ENCODE assay signal across 8 cellular contexts in the genomic region with DNA sequence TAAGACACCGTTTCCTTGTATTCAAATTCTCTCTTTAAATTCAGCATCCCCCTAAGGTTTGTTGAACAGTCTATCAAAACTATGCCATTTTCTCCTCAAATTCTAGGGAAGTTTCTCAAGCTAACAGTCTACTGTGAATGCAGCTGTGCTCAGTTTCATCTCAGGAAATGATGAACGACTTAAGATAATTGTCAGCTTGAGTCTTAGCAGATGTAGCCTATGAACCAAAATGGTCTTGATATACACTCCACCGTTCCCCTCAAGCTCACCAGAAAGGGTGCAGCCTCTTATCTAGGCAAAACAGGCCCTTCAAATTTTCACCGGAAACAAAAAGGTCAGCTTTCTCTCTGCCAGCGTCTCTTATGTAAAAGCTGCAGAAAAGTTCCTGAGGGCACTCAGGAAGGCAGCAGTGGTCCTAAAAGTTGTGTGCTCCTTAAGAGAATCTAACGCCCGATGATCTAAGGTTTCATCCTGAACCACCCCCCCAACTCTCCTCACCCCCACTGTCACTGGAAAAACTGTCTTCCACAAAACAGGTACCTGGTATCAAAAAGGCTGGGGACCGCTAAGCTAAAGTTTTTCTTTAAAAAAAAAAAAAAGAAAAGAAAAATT. TPM values are rescaled to one million over a fixed set of nuclear protein-coding genes. Genes with fewer than 3 reads are reported as not detected.
DNase-seq lines count a peak whose midpoint lies in the region; TF ChIP-seq lines count a peak whose summit lies in the region.

No MANE protein-coding gene starts in this region.

- H3K36me3 ChIP-seq in WERI-Rb-1: peaks cover 84% of the 10 kb centered on the region

- no peaks in the 10 kb centered on the region for H3K27me3 Mint-ChIP-seq in T-helper 1 cell treated with Interleukin-12 subunit alpha and Interleukin-12 subunit beta and Interleukin-4 antibody, amounts not matched to agents 30 μg/mL and 1 μg/mL, for 36 hours (ENCODE audit: low read depth)
- H3K27me3 Mint-ChIP-seq in osteocyte (ENCODE audit: unreplicated experiment): no peaks in the 10 kb centered on the region

- H3K27me3 ChIP-seq in WERI-Rb-1 (ENCODE audit: insufficient read depth, low read depth, severe bottlenecking): no peaks in the 10 kb centered on the region

- peaks cover 45% of the 10 kb centered on the region for H3K4me1 Mint-ChIP-seq in T-helper 1 cell treated with Interleukin-12 subunit alpha and Interleukin-12 subunit beta and Interleukin-4 antibody, amounts not matched to agents 30 μg/mL and 1 μg/mL, for 36 hours (ENCODE audit: low read depth)
- H3K4me1 Mint-ChIP-seq in osteocyte (ENCODE audit: unreplicated experiment): peaks cover 39% of the 10 kb centered on the region

- H3K9me3 Mint-ChIP-seq in T-helper 1 cell treated with Interleukin-12 subunit alpha and Interleukin-12 subunit beta and Interleukin-4 antibody, amounts not matched to agents 30 μg/mL and 1 μg/mL, for 36 hours: no peaks in the 10 kb centered on the region
- no peaks in the 10 kb centered on the region for H3K9me3 Mint-ChIP-seq in osteocyte (ENCODE audit: unreplicated experiment)

- H3K4me3 ChIP-seq in cardiac fibroblast (replicated peaks in 1 of 2; ENCODE audit: low read depth in 2 of 2, low read length in 2 of 2) (peak overlapping the region; percentile 75 to 93), WERI-Rb-1 (ENCODE audit: low read depth, low read length) (no peak overlapping the region; the same call in 1 of the 2 replicates)

- peak overlapping the region; percentile 97 for H3K4me3 Mint-ChIP-seq in T-helper 1 cell treated with Interleukin-12 subunit alpha and Interleukin-12 subunit beta and Interleukin-4 antibody, amounts not matched to agents 30 μg/mL and 1 μg/mL, for 36 hours
- H3K4me3 Mint-ChIP-seq in osteocyte (ENCODE audit: unreplicated experiment): peak overlapping the region; percentile 94

- DNase-seq in T-helper 1 cell (no peak), OCI-M1 (lab: John Stamatoyannopoulos, UW) (peak; percentile 94), cardiac fibroblast (ENCODE audit: low read depth in 2 of 2) (peak in 1 of 2 donors; percentile 35), osteocyte (ENCODE audit: extremely low spot score, unreplicated experiment) (no peak), NCI-H748 treated with DMSO at 0.1 percent for 48 hours (lab: John Stamatoyannopoulos, UW) (no peak), cerebellar nuclear complex (lab: John Stamatoyannopoulos, UW) (no peak), WERI-Rb-1 (no peak)

- peak overlapping the region; percentile 59 for H3K27ac Mint-ChIP-seq in T-helper 1 cell treated with Interleukin-12 subunit alpha and Interleukin-12 subunit beta and Interleukin-4 antibody, amounts not matched to agents 30 μg/mL and 1 μg/mL, for 36 hours
- peak overlapping the region; percentile 93 for H3K27ac Mint-ChIP-seq in osteocyte (ENCODE audit: unreplicated experiment)

- H3K9me3 ChIP-seq in WERI-Rb-1 (ENCODE audit: severe bottlenecking): no peaks in the 10 kb centered on the region

- no peak overlapping the region for H3K27ac ChIP-seq in WERI-Rb-1

- TF ChIP-seq CTCF in cardiac fibroblast (IDR thresholded peaks at IDR 0.05; ENCODE audit: low read depth, low read length) (no peak), osteocyte (IDR thresholded peaks at IDR 0.05) (no peak), WERI-Rb-1 (IDR thresholded peaks at IDR 0.05; ENCODE audit: low read depth, low read length) (no peak)

- peaks cover 54% of the 10 kb centered on the region for H3K36me3 Mint-ChIP-seq in T-helper 1 cell treated with Interleukin-12 subunit alpha and Interleukin-12 subunit beta and Interleukin-4 antibody, amounts not matched to agents 30 μg/mL and 1 μg/mL, for 36 hours (ENCODE audit: low read depth)
- peaks cover 31% of the 10 kb centered on the region for H3K36me3 Mint-ChIP-seq in osteocyte (ENCODE audit: unreplicated experiment)

RNA-seq across cellular contexts. Expression of gene DNAJC9, which starts 2.1 kb away (rescaled TPM):
- 19.3 and 19.6 TPM in 2 replicates for total RNA-seq in osteocyte

RNA-seq across cellular contexts. Expression of gene MRPS16, which starts 7.5 kb away (rescaled TPM):
- total RNA-seq in osteocyte: 63.5 and 78.6 TPM in 2 replicates
